ENCODE assay signal across 7 cellular contexts in the genomic region with DNA sequence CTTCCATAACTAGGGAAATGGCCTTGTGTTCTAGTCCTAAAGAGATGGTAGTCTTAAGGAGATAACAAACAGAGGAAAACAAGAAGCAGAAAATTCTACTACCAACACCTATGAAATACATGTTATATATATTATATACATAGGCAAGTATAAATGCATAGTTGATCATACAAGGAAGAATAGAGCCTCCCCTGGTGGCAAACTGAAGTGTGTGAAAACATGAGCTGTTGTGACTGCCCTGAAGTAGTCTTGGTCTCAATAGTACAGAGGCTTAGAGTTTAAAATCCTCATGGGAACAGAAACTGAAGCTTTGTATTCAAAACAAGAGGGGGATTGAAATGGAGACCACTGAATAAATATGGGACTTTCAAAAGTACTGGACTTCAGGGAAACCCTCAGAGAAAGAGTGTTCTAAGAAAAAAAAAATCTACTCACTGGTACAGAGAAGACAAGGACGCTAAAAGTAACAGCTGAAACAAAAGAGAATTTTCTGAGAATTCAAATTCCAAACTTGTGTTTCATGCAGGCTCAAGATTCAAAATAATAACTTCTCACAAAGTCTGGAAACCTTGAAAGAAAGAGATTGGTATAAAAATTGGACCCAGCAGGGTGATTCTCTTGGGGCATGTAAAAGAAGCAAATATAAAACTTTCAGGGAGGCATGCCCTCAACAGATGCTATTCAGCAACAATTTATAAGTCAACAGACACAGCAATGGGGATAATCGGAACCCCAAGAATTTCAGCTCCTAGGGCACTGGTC. TPM values are rescaled to one million over a fixed set of nuclear protein-coding genes. Genes with fewer than 3 reads are reported as not detected.
A peak's percentile ranks its signal among the peaks of the same experiment; 100 is the strongest.
DNase-seq lines count a peak whose midpoint lies in the region; ATAC-seq and TF ChIP-seq lines count a peak whose summit lies in the region.

No MANE protein-coding gene starts in this region.

- no peak overlapping the region for H3K4me2 ChIP-seq in PC-3 (ENCODE audit: low read length)

- no peak overlapping the region for H3K9ac ChIP-seq in PC-3 (ENCODE audit: low read length)

- CTCF ChIA-PET in PC-3 (lab: Charles Lee): interaction anchor here (0.7 kb wide), 1 partner anchor 15 kb away, joined by 3 read pairs; no protein-coding TSS in a partner anchor

- no peaks in the 10 kb centered on the region for H3F3A ChIP-seq in PC-3 (ENCODE audit: low read length, unreplicated experiment)

- POLR2A ChIA-PET in PC-3 (lab: Charles Lee; ENCODE audit: unreplicated experiment): no interaction called here

- in situ Hi-C loops in HAP-1 (cut with MboI; ENCODE audit: low sequenced_read_pairs): no loop called here

- H3K27ac ChIP-seq in PC-3 (ENCODE audit: low read length) (no peak overlapping the region), coronary artery (no peak overlapping the region)

- H3K9me3 ChIP-seq in HAP-1 (no peaks in the 10 kb centered on the region), PC-3 (ENCODE audit: low read length) (no peaks in the 10 kb centered on the region)

- BruUV-seq in PC-3 (replicated peaks; lab: Mats Ljungman, UMichigan): no TSS peak

- DNase-seq in HAP-1 (ENCODE audit: low spot score in 2 of 2) (peak; percentile 13 to 26), PC-3 (peak; percentile 41), fibroblast of pulmonary artery (ENCODE audit: low read depth) (peak; percentile 33), coronary artery (ENCODE audit: low spot score) (no peak), NOMO-1 treated with DMSO at 0.1 percent for 48 hours (lab: John Stamatoyannopoulos, UW; ENCODE audit: unreplicated experiment) (no peak), kidney glomerular epithelial cell (lab: John Stamatoyannopoulos, UW) (no peak)

- H3K9me2 ChIP-seq in PC-3 (replicated peaks; ENCODE audit: low read length): no peaks in the 10 kb centered on the region

- H2AFZ ChIP-seq in PC-3 (ENCODE audit: low read length): no peak overlapping the region

- intact Hi-C loops in PC-3 (cut with micrococcal nuclease): loop anchor here (2.0 to 5.0 kb wide), 2 partner anchors 206 to 235 kb away; no protein-coding TSS in a partner anchor

- H3K27me3 ChIP-seq in HAP-1 (ENCODE audit: low read depth) (no peaks in the 10 kb centered on the region), PC-3 (ENCODE audit: low read length) (no peaks in the 10 kb centered on the region)

- H3K4me3 ChIP-seq in GM12875 (ENCODE audit: low read depth, low read length) (no peak overlapping the region), HAP-1 (no peak overlapping the region), PC-3 (ENCODE audit: low read length) (no peak overlapping the region), fibroblast of pulmonary artery (replicated peaks; ENCODE audit: low read depth, low read length) (no peak overlapping the region), coronary artery (no peak overlapping the region)

- peak; percentile 65; the same call in 1 of the 2 replicates for ATAC-seq in PC-3

- H3K36me3 ChIP-seq in HAP-1 (replicated peaks) (no peaks in the 10 kb centered on the region), PC-3 (ENCODE audit: low read depth, low read length) (no peaks in the 10 kb centered on the region)

- H4K20me1 ChIP-seq in PC-3 (ENCODE audit: low read length): no peaks in the 10 kb centered on the region

- TF ChIP-seq CTCF in GM12875 (IDR thresholded peaks at IDR 0.05; ENCODE audit: borderline replicate concordance, insufficient read depth, low read depth, low read length) (peak; percentile 50; the same call in 1 of the 2 replicates), PC-3 (conservative IDR thresholded peaks at IDR 0.05; ENCODE audit: low read depth, low read length) (peak; percentile 64), fibroblast of pulmonary artery (IDR thresholded peaks at IDR 0.05; ENCODE audit: low read length, missing control alignments) (peak; percentile 44), coronary artery (IDR thresholded peaks at IDR 0.05) (no peak)

- H3K4me1 ChIP-seq in HAP-1 (no peaks in the 10 kb centered on the region), PC-3 (ENCODE audit: insufficient read depth, low read length) (no peaks in the 10 kb centered on the region)

- H3K79me2 ChIP-seq in PC-3 (ENCODE audit: low read length): no peaks in the 10 kb centered on the region

RNA-seq across cellular contexts. Expression of a gene that starts 59.7 kb away (rescaled TPM):
- not detected in 2 replicates for total RNA-seq in PC-3 (2014; rRNA removed)

Comparison
In these comparisons a context has a peak if more than half of its experiments do, and no peak if none do; other contexts are left out.
1. DNase-seq: peak in HAP-1 (2 of 2), PC-3 (single experiment) and fibroblast of pulmonary artery (single experiment); none in coronary artery (single experiment), NOMO-1 treated with DMSO at 0.1 percent for 48 hours (single experiment) and kidney glomerular epithelial cell (single experiment).